In genomic region chr12:120264086-120264485, GRCh38 we compare ENCODE assay signal across 9 cellular contexts. TPM values are rescaled to one million over a fixed set of nuclear protein-coding genes. Genes with fewer than 3 reads are reported as not detected.
DNase-seq lines count a peak whose midpoint lies in the region; FAIRE-seq and TF ChIP-seq lines count a peak whose summit lies in the region.
"Had no signal": no experiment of that assay in that cellular context is flagged by ENCODE, and none has a peak within 500 bp of the region (broad histone marks: within the 10 kb centered on the region; RNA-seq: fewer than 3 reads in every experiment).

No MANE protein-coding gene starts in this region.

- H4K91ac ChIP-seq in neuronal stem cell (ENCODE audit: low read depth, low read length, poor library complexity) = no peak overlapping the region

- H3K23ac ChIP-seq in neuronal stem cell (ENCODE audit: low read depth, low read length, poor library complexity) = no peak overlapping the region

- TF ChIP-seq CTCF in WI38 (IDR thresholded peaks at IDR 0.05; ENCODE audit: low read depth, low read length) (no peak), fibroblast of pulmonary artery (IDR thresholded peaks at IDR 0.05; ENCODE audit: low read length, missing control alignments) (no peak)

- no peak overlapping the region for H2BK15ac ChIP-seq in neuronal stem cell (ENCODE audit: low read length)

- H3K27ac ChIP-seq in BLaER1 (no peak overlapping the region), neuronal stem cell (replicated peaks; ENCODE audit: low read length) (no peak overlapping the region)

- no CpG with 5 or more reads among the region's 6 CpGs for WGBS in neuronal stem cell (ENCODE audit: extremely low coverage in 2 of 2, insufficient read length in 2 of 2, insufficient replicate concordance in 1 of 2), 2 donors

- no peak overlapping the region for H2BK5ac ChIP-seq in neuronal stem cell (ENCODE audit: low read length)

- no peak overlapping the region for H2AK5ac ChIP-seq in neuronal stem cell (ENCODE audit: low read depth, low read length)

- no peak overlapping the region for H2AFZ ChIP-seq in neuronal stem cell (ENCODE audit: low read length)

- no peak overlapping the region for H4K8ac ChIP-seq in neuronal stem cell (ENCODE audit: low read depth, low read length)

- peak overlapping the region; percentile 93 for H3K4me2 ChIP-seq in BLaER1
- peak overlapping the region; percentile 92 for H3K4me2 ChIP-seq in neuronal stem cell (ENCODE audit: insufficient read depth, low read length, poor library complexity, severe bottlenecking)

- no peak overlapping the region for H2BK120ac ChIP-seq in neuronal stem cell (ENCODE audit: low read depth, low read length)

- peaks cover 13% of the 10 kb centered on the region for H3K79me1 ChIP-seq in neuronal stem cell (ENCODE audit: low read depth, low read length)

- no peak overlapping the region for H3K4ac ChIP-seq in neuronal stem cell (ENCODE audit: low read length)

- H3K36me3 ChIP-seq in BLaER1 (no peaks in the 10 kb centered on the region), neuronal stem cell (replicated peaks in 1 of 2; ENCODE audit: control insufficient read depth in 2 of 2, insufficient read depth in 2 of 2, low read length in 2 of 2) (no peaks in the 10 kb centered on the region)

- H3K4me1 ChIP-seq in BLaER1 = peaks cover 49% of the 10 kb centered on the region
- peaks cover 10 to 16% of the 10 kb centered on the region in 2 donors for H3K4me1 ChIP-seq in neuronal stem cell (ENCODE audit: control insufficient read depth in 2 of 2, insufficient read depth in 1 of 2, low read depth in 1 of 2, low read length in 2 of 2)

- no peak overlapping the region for H3K18ac ChIP-seq in neuronal stem cell (ENCODE audit: low read length)

- no peak overlapping the region for H2BK12ac ChIP-seq in neuronal stem cell (ENCODE audit: low read length)

- peaks cover 56% of the 10 kb centered on the region for H4K20me1 ChIP-seq in BLaER1

- peaks cover 7% of the 10 kb centered on the region; the same call in 1 of the 2 replicates for H3K27me3 ChIP-seq in BLaER1
- no peaks in the 10 kb centered on the region for H3K27me3 ChIP-seq in neuronal stem cell (ENCODE audit: control insufficient read depth in 3 of 3, insufficient read depth in 3 of 3, low read depth in 1 of 3, low read length in 3 of 3)

- FAIRE-seq in frontal cortex (lab: Jason Lieb, UNC) (no peak), HTR-8/SVneo (lab: Jason Lieb, UNC) (no peak)

- no peak overlapping the region; the same call in 1 of the 2 replicates for H3K9ac ChIP-seq in BLaER1
- peak overlapping the region; percentile 1 for H3K9ac ChIP-seq in neuronal stem cell (ENCODE audit: low read depth, low read length, poor library complexity)

- peak overlapping the region; percentile 91 for H3K4me3 ChIP-seq in BLaER1
- peak overlapping the region; percentile 93 for H3K4me3 ChIP-seq in WI38 (ENCODE audit: low read depth, low read length)
- peak overlapping the region; percentile 86 for H3K4me3 ChIP-seq in fibroblast of pulmonary artery (replicated peaks; ENCODE audit: low read depth, low read length)
- peak overlapping the region in 1 of 2 donors; percentile 24 for H3K4me3 ChIP-seq in neuronal stem cell (ENCODE audit: low read length in 2 of 2)

- DNase-seq in fibroblast of pulmonary artery (ENCODE audit: low read depth) (no peak), neuronal stem cell (ENCODE audit: low spot score) (no peak), frontal cortex (ENCODE audit: low spot score in 2 of 2) (no peak), HTR-8/SVneo (ENCODE audit: insufficient read length, low spot score) (no peak), SKM-1 (lab: John Stamatoyannopoulos, UW; ENCODE audit: unreplicated experiment) (no peak)
- DNase-seq in activated CD4-positive, alpha-beta T cell treated with anti-CD3 and anti-CD28 coated beads for 48 hours = no peak
- DNase-seq: NCI-H1694 had no signal

- H3K14ac ChIP-seq in neuronal stem cell (ENCODE audit: low read length) = no peak overlapping the region

- H3K9me3 ChIP-seq in BLaER1 (no peaks in the 10 kb centered on the region), neuronal stem cell (replicated peaks in 1 of 2; ENCODE audit: control insufficient read depth in 2 of 2, insufficient read depth in 1 of 2, low read depth in 1 of 2, low read length in 2 of 2) (no peaks in the 10 kb centered on the region)

RNA-seq across cellular contexts. Expression of gene PXN, which starts 1.4 kb away (rescaled TPM):
- polyA plus RNA-seq in neuronal stem cell (2013, experiment 1 of 2) = 29.0 TPM
- polyA plus RNA-seq in neuronal stem cell (2013, experiment 2 of 2) = 29.6 TPM
- 2.4 TPM for total RNA-seq in frontal cortex

RNA-seq across cellular contexts. Expression of gene RNU4-2, which starts 27.6 kb away (rescaled TPM):
- polyA plus RNA-seq in neuronal stem cell (2013, experiment 1 of 2) = not detected
- polyA plus RNA-seq in neuronal stem cell (2013, experiment 2 of 2) = not detected
- under 0.01 TPM for total RNA-seq in frontal cortex

RNA-seq across cellular contexts. Expression of gene RNU4-1, which starts 29.0 kb away (rescaled TPM):
- polyA plus RNA-seq in neuronal stem cell (2013, experiment 1 of 2) = not detected
- not detected for polyA plus RNA-seq in neuronal stem cell (2013, experiment 2 of 2)
- under 0.01 TPM for total RNA-seq in frontal cortex

RNA-seq across cellular contexts. Expression of gene SIRT4, which starts 38.0 kb away (rescaled TPM):
- polyA plus RNA-seq in neuronal stem cell (2013, experiment 1 of 2) = 4.2 TPM
- polyA plus RNA-seq in neuronal stem cell (2013, experiment 2 of 2) = 4.0 TPM
- total RNA-seq in frontal cortex = 4.1 TPM
